ENCODE assay signal across 1 cellular context in the genomic region with DNA sequence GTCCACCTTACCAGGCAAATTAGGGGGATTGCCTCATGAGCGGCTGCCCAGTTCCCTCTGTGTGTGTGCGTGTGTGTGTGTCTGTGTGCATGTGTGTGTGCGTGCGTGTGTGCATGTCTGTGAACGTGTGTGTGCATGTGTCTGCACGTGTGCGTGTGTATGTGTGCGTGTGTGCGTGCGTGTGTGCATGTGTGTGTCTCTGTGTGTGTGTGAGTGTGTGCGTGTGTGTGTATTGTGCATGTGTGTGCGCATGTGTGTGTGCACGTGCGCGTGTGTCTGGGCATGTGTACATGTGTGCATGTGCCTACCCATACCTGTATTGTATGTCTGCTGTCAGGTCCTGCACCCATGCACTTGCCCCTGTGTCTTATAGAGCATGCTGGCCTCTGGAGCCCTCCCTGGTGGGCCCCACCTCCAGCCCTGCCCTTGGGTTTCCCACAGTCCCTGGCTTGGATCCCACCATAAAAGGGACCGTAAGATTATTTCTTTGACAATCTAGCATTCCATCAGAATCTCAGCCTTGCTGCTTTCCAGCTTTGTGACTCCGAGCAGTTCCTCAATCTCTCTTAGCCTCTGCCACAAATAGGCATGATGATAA.
A peak's percentile ranks its signal among the peaks of the same experiment; 100 is the strongest.
TF ChIP-seq lines count a peak whose summit lies in the region.

No MANE protein-coding gene starts in this region.

TF ChIP-seq in HepG2, 621 proteins besides CTCF, POLR2A, EP300 and RAD21:
- TF ChIP-seq ZC3H4 (CRISPR knock-in tag; IDR thresholded peaks at IDR 0.05; ENCODE audit: borderline replicate concordance): no peak
- TF ChIP-seq MNT (IDR thresholded peaks at IDR 0.05): peak; percentile 94
